ENCODE assay signal across 12 cellular contexts in the genomic region with DNA sequence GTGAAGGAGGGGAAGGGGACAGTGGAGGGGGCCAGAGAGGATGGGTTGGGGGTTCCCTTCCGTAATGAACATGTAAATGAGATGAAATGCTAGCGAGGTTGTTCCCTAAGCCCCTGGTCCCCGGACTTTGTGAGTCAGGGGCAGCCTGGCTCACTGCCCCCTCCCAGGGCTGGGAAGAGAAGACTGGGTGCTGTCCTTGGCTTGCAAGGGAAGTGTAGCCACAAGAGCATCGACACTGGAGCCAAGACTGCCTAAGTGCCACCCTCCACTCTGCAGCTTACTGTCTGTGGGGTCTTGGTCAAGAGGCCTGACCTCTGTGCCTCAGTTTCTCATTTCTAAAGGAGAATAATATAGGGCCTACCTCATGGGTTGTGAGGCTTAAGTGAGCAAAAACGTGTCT. TPM values are rescaled to one million over a fixed set of nuclear protein-coding genes. Genes with fewer than 3 reads are reported as not detected.
DNase-seq lines count a peak whose midpoint lies in the region; ATAC-seq, FAIRE-seq and TF ChIP-seq lines count a peak whose summit lies in the region.
"Had no signal": no experiment of that assay in that cellular context is flagged by ENCODE, and none has a peak within 500 bp of the region (broad histone marks: within the 10 kb centered on the region; RNA-seq: fewer than 3 reads in every experiment).

No MANE protein-coding gene starts in this region.

- H3K36me3 ChIP-seq in H7 (replicated peaks; ENCODE audit: control insufficient read depth, insufficient read depth, low read length) (no peaks in the 10 kb centered on the region), K562 (ENCODE audit: control insufficient read depth, insufficient read depth, low read length) (no peaks in the 10 kb centered on the region), iPS-20b (ENCODE audit: insufficient read depth, low read depth, low read length) (no peaks in the 10 kb centered on the region)

- H3K4me1 ChIP-seq in K562 (replicated peaks in 1 of 2; ENCODE audit: control insufficient read depth in 2 of 2, insufficient read depth in 2 of 2, low read length in 2 of 2) (peaks cover 33 to 57% of the 10 kb centered on the region in 2 experiments), iPS-20b (ENCODE audit: insufficient read depth, low read length) (peaks cover 8% of the 10 kb centered on the region; the same call in 1 of the 2 replicates)

- H3K9me1 ChIP-seq in K562 (ENCODE audit: control insufficient read depth, insufficient read depth, low read length), result no peaks in the 10 kb centered on the region

- no TSS peak for BruUV-seq in K562 (replicated peaks; lab: Mats Ljungman, UMichigan)

- H3K27me3 ChIP-seq in H7 (ENCODE audit: control insufficient read depth, insufficient read depth, low read length) (peaks cover 36% of the 10 kb centered on the region), K562 (ENCODE audit: control insufficient read depth in 2 of 2, insufficient read depth in 2 of 2, low read length in 2 of 2) (no peaks in the 10 kb centered on the region), iPS-20b (ENCODE audit: insufficient read depth, low read length) (peaks cover 71% of the 10 kb centered on the region)

- no peak for FAIRE-seq in K562 (lab: Jason Lieb, UNC)

- in situ Hi-C loops in K562 (cut with MboI), result loop anchor here (5.0 kb wide), 1 partner anchor 33 kb away; no protein-coding TSS in a partner anchor

- 0 out of 2 replicates have a peak overlapping the region, but pooled peaks have one; percentile 62 for H3K4me2 ChIP-seq in K562 (ENCODE audit: insufficient read depth, low read length)

- ATAC-seq in K562 (no peak), GM18861 (IDR thresholded peaks at IDR 0.05; ENCODE audit: unreplicated experiment) (no peak), GM19035 (IDR thresholded peaks at IDR 0.05; ENCODE audit: unreplicated experiment) (no peak)

- DNase-seq in H7, result no peak
- DNase-seq in K562 (ENCODE audit: extremely low read depth in 1 of 4, low spot score in 3 of 4), result no peak
- no peak for DNase-seq in NCI-H1694 (lab: John Stamatoyannopoulos, UW)
- no peak for DNase-seq in hypothalamus (lab: John Stamatoyannopoulos, UW)
- DNase-seq: stimulated activated CD4-positive, alpha-beta T cell treated with anti-CD3 and anti-CD28 coated beads, Interleukin-4, amount 100 ng/mL, for 1 hour; T-helper 2 cell had no signal

- TF ChIP-seq POLR2A in K562 (conservative IDR thresholded peaks at IDR 0.05), result no peak

- H3K4me3 ChIP-seq in H7 (ENCODE audit: insufficient read depth, low read depth, low read length), result peak overlapping the region; percentile 46
- no peak overlapping the region for H3K4me3 ChIP-seq in K562
- H3K4me3 ChIP-seq in iPS-20b (ENCODE audit: low read length), result peak overlapping the region; percentile 49; the same call in 1 of the 2 replicates
- H3K4me3 ChIP-seq in skin epidermis, result peak overlapping the region; percentile 2 to 36 (median 15)

- peak overlapping the region; percentile 63; the same call in 1 of the 3 replicates for H3K27ac ChIP-seq in K562 (ENCODE audit: extremely low read depth, low read depth, low read length)
- H3K27ac ChIP-seq in iPS-20b (ENCODE audit: low read length), result no peak overlapping the region
- H3K27ac ChIP-seq in skin epidermis, result peak overlapping the region in 15 of 21 experiments; percentile 5 to 82 (median 62)

- H3K9me3 ChIP-seq in K562 (replicated peaks; ENCODE audit: control insufficient read depth, insufficient read depth, low read depth, low read length), result no peaks in the 10 kb centered on the region
- no peaks in the 10 kb centered on the region for H3K9me3 ChIP-seq in iPS-20b (ENCODE audit: insufficient read depth, low read depth, low read length)

- CTCF ChIA-PET in K562 (lab: Yijun Ruan, JAX; ENCODE audit: low intra/inter-chr PET ratio), result interaction anchor here (1.0 to 2.9 kb wide), 3 partner anchors 17 to 26 kb away, joined by 4 to 19 read pairs (median 5); a partner anchor contains a TSS

- peak overlapping the region; percentile 95 for H2AFZ ChIP-seq in K562 (ENCODE audit: low read depth, low read length)

- H3K9ac ChIP-seq in K562 (ENCODE audit: insufficient read depth in 1 of 2, low read depth in 2 of 2, low read length in 2 of 2) (peak overlapping the region; percentile 43 to 88; a peak in 2 of 4 replicates), iPS-20b (ENCODE audit: low read depth, low read length) (no peak overlapping the region)

- no peak for TF ChIP-seq CTCF in K562 (IDR thresholded peaks at IDR 0.05 in 2 of 3, conservative IDR thresholded peaks at IDR 0.05 in 1 of 3; ENCODE audit: insufficient read depth in 2 of 3, low read depth in 1 of 3, low read length in 3 of 3)

- intact Hi-C loops in K562 (cut with micrococcal nuclease), result no loop called here

- no peaks in the 10 kb centered on the region for H3K79me2 ChIP-seq in K562 (ENCODE audit: control insufficient read depth, insufficient read depth, low read length)

- 44% methylated on average over 5 of the region's 5 CpGs for WGBS in K562 (ENCODE audit: insufficient coverage, low coverage, missing lambda C conversion rate)

- TF ChIP-seq EP300 in K562 (IDR thresholded peaks at IDR 0.05; ENCODE audit: low read length), result no peak

- H4K20me1 ChIP-seq in K562 (replicated peaks; ENCODE audit: control insufficient read depth, insufficient read depth, low read length), result no peaks in the 10 kb centered on the region

- no peak for TF ChIP-seq RAD21 in K562 (CRISPR knock-in tag; conservative IDR thresholded peaks at IDR 0.05 in 1 of 2, IDR thresholded peaks at IDR 0.05 in 1 of 2)

- POLR2A ChIA-PET in K562 (lab: Yijun Ruan, JAX), result interaction anchor here (0.6 to 0.9 kb wide), 5 partner anchors 10 to 49 kb away, joined by 3 to 4 read pairs (median 3); no protein-coding TSS in a partner anchor

RNA-seq across cellular contexts. Expression of a gene that starts 0.5 kb away (rescaled TPM):
- total RNA-seq in H7 (2014; rRNA removed; shearing (Covaris generic)), result 1.2 and 1.8 TPM in 2 replicates
- total RNA-seq in K562 (2011; cell fraction: chromatin; rRNA removed; ENCODE audit: low replicate concordance), result 6.2 and 13.8 TPM in 2 replicates
- 11.7 and 12.5 TPM in 2 replicates for total RNA-seq in K562 (2011; cell fraction: nucleolus; rRNA removed)
- 6.5 and 7.2 TPM in 2 replicates for total RNA-seq in K562 (2011; cell fraction: nucleoplasm; rRNA removed)
- 6.4 and 12.7 TPM in 2 replicates for total RNA-seq in K562 (2014; rRNA removed)
- total RNA-seq in K562 (2014; rRNA removed; fragmentation: Illumina TruSeq; extraction: Trizol), result 2.5 and 2.6 TPM in 2 replicates
- total RNA-seq in K562 (2015; rRNA removed; fragmentation: Illumina TruSeq; extraction: Trizol), result 5.9 and 6.0 TPM in 2 replicates
- 5.2 and 6.1 TPM in 2 replicates for total RNA-seq in K562 (2021)
- 13.9 and 16.6 TPM in 2 replicates for polyA plus RNA-seq in K562 (2011; rRNA removed)
- polyA plus RNA-seq in K562 (2011; cell fraction: cytosol; rRNA removed), result 17.4 and 33.0 TPM in 2 replicates
- polyA plus RNA-seq in K562 (2011; cell fraction: nucleus; rRNA removed), result 30.0 and 34.3 TPM in 2 replicates
- polyA plus RNA-seq in K562 (2012), result 5.5 and 7.2 TPM in 2 replicates
- 6.8 and 9.8 TPM in 2 replicates for polyA plus RNA-seq in K562 (2014; fragmentation: Illumina TruSeq; extraction: Trizol)
- 1 to 10 TPM in 1 of 2 experiments, under 1 TPM in 1; 0.87 to 1.1 TPM for polyA plus RNA-seq in K562 (2014; fragmentation: Nextera tagmentation; extraction: Ambion mirVana)
- polyA plus RNA-seq in K562 (2014; rRNA removed), result 7.0 and 9.1 TPM in 2 replicates
- 6.3 and 7.1 TPM in 2 replicates for polyA minus RNA-seq in K562 (2011; rRNA and poly(A)+ RNA removed)
- polyA minus RNA-seq in K562 (2011; cell fraction: cytosol; rRNA and poly(A)+ RNA removed), result 7.3 and 8.2 TPM in 2 replicates
- polyA minus RNA-seq in K562 (2011; cell fraction: nucleus; rRNA and poly(A)+ RNA removed), result 6.3 and 12.1 TPM in 2 replicates

RNA-seq across cellular contexts. Expression of a gene that starts 26.4 kb away (rescaled TPM):
- not detected in 2 replicates for total RNA-seq in H7 (2014; rRNA removed; shearing (Covaris generic))
- 2.2 and 3.8 TPM in 2 replicates for total RNA-seq in K562 (2011; cell fraction: chromatin; rRNA removed; ENCODE audit: low replicate concordance)
- total RNA-seq in K562 (2011; cell fraction: nucleolus; rRNA removed), result 2.5 and 4.9 TPM in 2 replicates
- 2.4 and 2.8 TPM in 2 replicates for total RNA-seq in K562 (2011; cell fraction: nucleoplasm; rRNA removed)
- total RNA-seq in K562 (2014; rRNA removed), result 0.64 TPM in 1 of 2 replicates, not detected in the other
- total RNA-seq in K562 (2014; rRNA removed; fragmentation: Illumina TruSeq; extraction: Trizol), result 0.22 and 0.51 TPM in 2 replicates
- not detected in 2 replicates for total RNA-seq in K562 (2015; rRNA removed; fragmentation: Illumina TruSeq; extraction: Trizol)
- total RNA-seq in K562 (2021), result 0.45 and 1.2 TPM in 2 replicates
- 0.87 and 1.1 TPM in 2 replicates for polyA plus RNA-seq in K562 (2011; rRNA removed)
- 0.99 and 1.4 TPM in 2 replicates for polyA plus RNA-seq in K562 (2011; cell fraction: cytosol; rRNA removed)
- 2.4 and 4.3 TPM in 2 replicates for polyA plus RNA-seq in K562 (2011; cell fraction: nucleus; rRNA removed)
- polyA plus RNA-seq in K562 (2012), result 0.90 and 0.99 TPM in 2 replicates
- polyA plus RNA-seq in K562 (2014; fragmentation: Illumina TruSeq; extraction: Trizol), result 0.06 and 0.51 TPM in 2 replicates
- under 1 TPM; 0.23 to 0.38 TPM for polyA plus RNA-seq in K562 (2014; fragmentation: Nextera tagmentation; extraction: Ambion mirVana)
- 0.19 and 0.91 TPM in 2 replicates for polyA plus RNA-seq in K562 (2014; rRNA removed)
- polyA minus RNA-seq in K562 (2011; rRNA and poly(A)+ RNA removed), result 0.54 and 0.63 TPM in 2 replicates
- 1.5 TPM in 1 of 2 replicates, not detected in the other for polyA minus RNA-seq in K562 (2011; cell fraction: cytosol; rRNA and poly(A)+ RNA removed)
- 1.1 and 1.4 TPM in 2 replicates for polyA minus RNA-seq in K562 (2011; cell fraction: nucleus; rRNA and poly(A)+ RNA removed)
- total RNA-seq: Daoy, NCI-H460 had no signal

RNA-seq across cellular contexts. Expression of a gene that starts 33.3 kb away (rescaled TPM):
- total RNA-seq in H7 (2014; rRNA removed; shearing (Covaris generic)), result 0.07 and 0.22 TPM in 2 replicates
- total RNA-seq in K562 (2011; cell fraction: chromatin; rRNA removed; ENCODE audit: low replicate concordance), result 54.2 and 208 TPM in 2 replicates
- total RNA-seq in K562 (2011; cell fraction: nucleolus; rRNA removed), result 116 and 182 TPM in 2 replicates
- 78.5 and 79.4 TPM in 2 replicates for total RNA-seq in K562 (2011; cell fraction: nucleoplasm; rRNA removed)
- total RNA-seq in K562 (2014; rRNA removed) (22.4 and 23.1 TPM in 2 replicates), K562 (2014; rRNA removed; fragmentation: Illumina TruSeq; extraction: Trizol) (3.3 and 4.8 TPM in 2 replicates), K562 (2015; rRNA removed; fragmentation: Illumina TruSeq; extraction: Trizol) (4.0 and 4.2 TPM in 2 replicates), K562 (2021) (28.0 and 30.0 TPM in 2 replicates)
- polyA plus RNA-seq in K562 (2011; rRNA removed) (18.2 and 21.5 TPM in 2 replicates), K562 (2014; fragmentation: Illumina TruSeq; extraction: Trizol) (7.9 and 16.1 TPM in 2 replicates), K562 (2014; fragmentation: Nextera tagmentation; extraction: Ambion mirVana) (1 to 10 TPM in 1 of 2 experiments, under 1 TPM in 1; 0.46 to 2.3 TPM), K562 (2014; rRNA removed) (23.3 and 26.2 TPM in 2 replicates)
- 16.8 and 66.3 TPM in 2 replicates for polyA plus RNA-seq in K562 (2011; cell fraction: cytosol; rRNA removed)
- 93.6 and 258 TPM in 2 replicates for polyA plus RNA-seq in K562 (2011; cell fraction: nucleus; rRNA removed)
- 23.1 and 95.0 TPM in 2 replicates for polyA plus RNA-seq in K562 (2012)
- 5.4 and 15.6 TPM in 2 replicates for polyA minus RNA-seq in K562 (2011; rRNA and poly(A)+ RNA removed)
- polyA minus RNA-seq in K562 (2011; cell fraction: cytosol; rRNA and poly(A)+ RNA removed), result 13.1 and 24.5 TPM in 2 replicates
- 19.4 and 42.9 TPM in 2 replicates for polyA minus RNA-seq in K562 (2011; cell fraction: nucleus; rRNA and poly(A)+ RNA removed)

RNA-seq across cellular contexts. Expression of a gene that starts 35.1 kb away (rescaled TPM):
- not detected in 2 replicates for total RNA-seq in H7 (2014; rRNA removed; shearing (Covaris generic))
- 0.14 and 1.6 TPM in 2 replicates for total RNA-seq in K562 (2011; cell fraction: chromatin; rRNA removed; ENCODE audit: low replicate concordance)
- total RNA-seq in K562 (2011; cell fraction: nucleolus; rRNA removed), result 0.66 and 0.67 TPM in 2 replicates
- 0.44 and 0.46 TPM in 2 replicates for total RNA-seq in K562 (2011; cell fraction: nucleoplasm; rRNA removed)
- total RNA-seq in K562 (2014; rRNA removed) (0.08 TPM in 1 of 2 replicates, not detected in the other), K562 (2014; rRNA removed; fragmentation: Illumina TruSeq; extraction: Trizol) (0.04 TPM in 1 of 2 replicates, not detected in the other), K562 (2015; rRNA removed; fragmentation: Illumina TruSeq; extraction: Trizol) (0.04 and 0.07 TPM in 2 replicates), K562 (2021) (0.18 TPM in 2 replicates)
- polyA plus RNA-seq in K562 (2011; rRNA removed) (0.06 and 0.07 TPM in 2 replicates), K562 (2014; fragmentation: Illumina TruSeq; extraction: Trizol) (0.03 and 0.06 TPM in 2 replicates), K562 (2014; fragmentation: Nextera tagmentation; extraction: Ambion mirVana) (not detected), K562 (2014; rRNA removed) (0.07 and 0.12 TPM in 2 replicates)
- polyA plus RNA-seq in K562 (2011; cell fraction: cytosol; rRNA removed), result 0.04 and 0.16 TPM in 2 replicates
- 0.44 and 1.7 TPM in 2 replicates for polyA plus RNA-seq in K562 (2011; cell fraction: nucleus; rRNA removed)
- polyA plus RNA-seq in K562 (2012), result 0.25 and 0.83 TPM in 2 replicates
- polyA minus RNA-seq in K562 (2011; rRNA and poly(A)+ RNA removed), result 0.09 and 0.21 TPM in 2 replicates
- polyA minus RNA-seq in K562 (2011; cell fraction: cytosol; rRNA and poly(A)+ RNA removed), result not detected in 2 replicates
- 0.33 and 0.81 TPM in 2 replicates for polyA minus RNA-seq in K562 (2011; cell fraction: nucleus; rRNA and poly(A)+ RNA removed)
- total RNA-seq: Daoy had no signal
